8 cellular contexts compared by ENCODE assay signal in the genomic region with DNA sequence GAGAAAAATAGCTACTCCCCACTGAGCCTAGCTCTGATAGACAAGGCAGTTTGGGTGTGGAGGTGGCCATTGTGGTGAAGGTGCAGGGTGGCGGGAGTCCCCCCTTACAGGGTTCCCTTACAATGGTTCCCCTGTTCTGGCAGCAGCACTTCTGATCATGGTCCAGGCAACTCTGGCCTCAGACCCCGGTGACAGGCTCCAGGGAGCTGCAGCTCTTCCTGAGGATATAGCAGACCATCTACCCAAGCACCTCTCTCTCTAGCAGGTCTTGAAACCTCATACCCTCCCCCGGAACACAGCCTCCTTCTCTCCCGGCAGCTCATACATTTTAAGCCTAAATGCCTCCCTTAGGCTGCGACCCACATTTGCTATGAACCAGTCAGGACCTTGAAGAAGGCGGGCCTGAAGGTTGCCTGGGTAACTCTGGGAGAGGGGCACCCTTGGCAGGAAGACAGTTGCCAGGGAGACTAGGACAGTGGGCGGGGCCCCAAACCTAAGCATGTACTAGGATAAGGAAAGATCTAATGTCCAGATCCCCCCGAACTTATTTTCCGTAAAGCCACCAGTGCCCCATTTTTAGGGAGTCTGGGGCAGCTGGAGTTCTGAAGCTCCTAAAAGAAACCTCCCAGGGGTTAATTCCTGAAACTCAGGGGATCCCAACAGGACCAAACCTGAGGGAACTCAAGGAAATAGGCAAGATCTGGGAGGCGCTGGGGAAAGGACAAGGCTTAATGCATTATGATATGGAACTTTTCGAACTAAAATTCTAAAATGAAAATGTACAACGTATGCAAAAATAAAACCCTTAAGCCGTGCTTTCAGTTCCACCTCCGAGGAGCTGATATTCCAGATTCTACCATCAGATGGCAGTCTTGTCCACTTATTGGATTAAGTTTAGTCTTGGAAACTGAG. TPM values are rescaled to one million over a fixed set of nuclear protein-coding genes. Genes with fewer than 3 reads are reported as not detected.
A peak's percentile ranks its signal among the peaks of the same experiment; 100 is the strongest.
DNase-seq lines count a peak whose midpoint lies in the region; FAIRE-seq and TF ChIP-seq lines count a peak whose summit lies in the region.

No MANE protein-coding gene starts in this region.

- H3K9ac ChIP-seq in H9 (ENCODE audit: extremely low read depth, insufficient read length, low read length): no peak overlapping the region
- peak overlapping the region; percentile 63 for H3K9ac ChIP-seq in Loucy (ENCODE audit: low read depth, low read length, poor library complexity, severe bottlenecking)

- H3K23ac ChIP-seq in H9 (ENCODE audit: insufficient read length, low read depth, low read length): no peak overlapping the region

- no peak overlapping the region for H3K4ac ChIP-seq in H9 (ENCODE audit: low read depth, low read length)

- H4K20me1 ChIP-seq in H9 (ENCODE audit: control insufficient read depth, insufficient read depth, insufficient read length): peaks cover 2% of the 10 kb centered on the region
- H4K20me1 ChIP-seq in Loucy (ENCODE audit: insufficient read depth, low read length, poor library complexity, severe bottlenecking): no peaks in the 10 kb centered on the region

- H2AFZ ChIP-seq in H9 (ENCODE audit: low read length): no peak overlapping the region
- peak overlapping the region; percentile 83 for H2AFZ ChIP-seq in Loucy (ENCODE audit: low read length)

- H3K79me1 ChIP-seq in H9 (ENCODE audit: insufficient read depth, low read depth, low read length, poor library complexity, severe bottlenecking): no peaks in the 10 kb centered on the region

- H3K9me3 Mint-ChIP-seq in H9: no peaks in the 10 kb centered on the region
- no peaks in the 10 kb centered on the region for H3K9me3 Mint-ChIP-seq in activated naive CD4-positive, alpha-beta T cell treated with anti-CD3 and anti-CD28 coated beads for 36 hours

- H4K91ac ChIP-seq in H9 (ENCODE audit: insufficient read length, low read depth, low read length): no peak overlapping the region

- TF ChIP-seq CTCF in H9 (conservative IDR thresholded peaks at IDR 0.05) (peak; percentile 96), Loucy (conservative IDR thresholded peaks at IDR 0.05; ENCODE audit: low read length) (peak; percentile 95), thyroid gland (IDR thresholded peaks at IDR 0.05) (peak; percentile 81 to 98 (median 88))

- no peak overlapping the region for H2BK15ac ChIP-seq in H9 (ENCODE audit: low read depth, low read length)

- no CpG with 5 or more reads among the region's 14 CpGs for WGBS in H9 (ENCODE audit: extremely low coverage, insufficient read length, low lambda C conversion rate)
- 0 to 1% methylated on average over 9 to 14 of the region's 14 CpGs for WGBS in thyroid gland, 2 donors

- no peak overlapping the region for H2AK5ac ChIP-seq in H9 (ENCODE audit: insufficient read length, low read length)

- H3K23me2 ChIP-seq in H9 (ENCODE audit: insufficient read length, low read depth, low read length, poor library complexity, severe bottlenecking): peaks cover 13% of the 10 kb centered on the region

- H3K27me3 ChIP-seq in H9 (ENCODE audit: insufficient read depth, low read length) (no peaks in the 10 kb centered on the region), Loucy (ENCODE audit: insufficient read depth, low read length, poor library complexity, severe bottlenecking) (no peaks in the 10 kb centered on the region), thyroid gland (no peaks in the 10 kb centered on the region)

- FAIRE-seq in G401.6 (lab: Jason Lieb, UNC): peak; percentile 97

- H3K79me2 ChIP-seq in H9 (ENCODE audit: insufficient read depth, low read length) (no peaks in the 10 kb centered on the region), Loucy (ENCODE audit: insufficient read depth, low read length) (no peaks in the 10 kb centered on the region)

- no peak overlapping the region for H3K56ac ChIP-seq in H9 (ENCODE audit: insufficient read length, low read depth, low read length)

- CTCF ChIA-PET in activated naive CD4-positive, alpha-beta T cell treated with anti-CD3 and anti-CD28 coated beads for 36 hours (lab: Charles Lee): interaction anchor here (0.6 to 4.6 kb wide), 68 partner anchors 9 to 988 kb away, joined by 3 to 36 read pairs (median 4); a partner anchor contains a TSS

- intact Hi-C loops in activated naive CD4-positive, alpha-beta T cell treated with anti-CD3 and anti-CD28 coated beads for 36 hours (cut with micrococcal nuclease): loop anchor here (1.0 to 10.0 kb wide), 12 partner anchors 9 to 486 kb away; a partner anchor contains a TSS
- intact Hi-C loops in thyroid gland (cut with DNase I): loop anchor here (2.0 kb wide), 1 partner anchor 202 kb away; no protein-coding TSS in a partner anchor

- DNase-seq in H9: peak; percentile 97
- peak; percentile 58 for DNase-seq in SHP77 treated with DMSO at 0.1 percent for 48 hours (lab: John Stamatoyannopoulos, UW)
- DNase-seq in activated naive CD4-positive, alpha-beta T cell treated with anti-CD3 and anti-CD28 coated beads for 36 hours: peak; percentile 89
- peak; percentile 84 for DNase-seq in glomerular endothelial cell (ENCODE audit: extremely low read depth, low read depth, low spot score)
- peak in 54 of 56 donors; percentile 33 to 94 (median 78) for DNase-seq in nucleus accumbens (lab: John Stamatoyannopoulos, UW)
- DNase-seq in thyroid gland: peak; percentile 90 to 92

- H4K5ac ChIP-seq in H9 (ENCODE audit: insufficient read length, low read depth, low read length): no peak overlapping the region

- H3K4me1 ChIP-seq in H9 (ENCODE audit: insufficient read depth, low read length): peaks cover 2% of the 10 kb centered on the region; the same call in 1 of the 2 replicates
- peaks cover 26% of the 10 kb centered on the region for H3K4me1 ChIP-seq in Loucy (ENCODE audit: insufficient read depth, low read length, poor library complexity, severe bottlenecking)
- peaks cover 9 to 24% of the 10 kb centered on the region in 2 donors for H3K4me1 ChIP-seq in thyroid gland

- H3K27ac ChIP-seq in H9 (ENCODE audit: insufficient read length, low read depth, low read length) (no peak overlapping the region), thyroid gland (peak overlapping the region; percentile 69 to 82 (median 72))

- no peaks in the 10 kb centered on the region for H3F3A ChIP-seq in Loucy (ENCODE audit: low read depth)

- H2BK12ac ChIP-seq in H9 (ENCODE audit: insufficient read length, low read depth, low read length): no peak overlapping the region

- no peak overlapping the region for H2BK5ac ChIP-seq in H9 (ENCODE audit: insufficient read length, low read length)

- peaks cover 30 to 34% of the 10 kb centered on the region in 2 experiments for H3K4me1 Mint-ChIP-seq in H9
- H3K4me1 Mint-ChIP-seq in activated naive CD4-positive, alpha-beta T cell treated with anti-CD3 and anti-CD28 coated beads for 36 hours (ENCODE audit: low read depth): peaks cover 22% of the 10 kb centered on the region

- H3K18ac ChIP-seq in H9 (ENCODE audit: insufficient read length, low read depth, low read length): no peak overlapping the region

- H3K36me3 Mint-ChIP-seq in H9 (ENCODE audit: insufficient read depth in 1 of 3, low read depth in 3 of 3): no peaks in the 10 kb centered on the region
- no peaks in the 10 kb centered on the region for H3K36me3 Mint-ChIP-seq in activated naive CD4-positive, alpha-beta T cell treated with anti-CD3 and anti-CD28 coated beads for 36 hours (ENCODE audit: low read depth)

- H3K27ac Mint-ChIP-seq in H9: peak overlapping the region; percentile 56 to 95 (median 87); a peak in 6 of 7 replicates
- H3K27ac Mint-ChIP-seq in activated naive CD4-positive, alpha-beta T cell treated with anti-CD3 and anti-CD28 coated beads for 36 hours: peak overlapping the region; percentile 82

- H3K9me2 ChIP-seq in Loucy (replicated peaks; ENCODE audit: low read depth, low read length): no peaks in the 10 kb centered on the region

- peak overlapping the region; percentile 69 to 89 for H3K4me3 Mint-ChIP-seq in H9
- peak overlapping the region; percentile 75 for H3K4me3 Mint-ChIP-seq in activated naive CD4-positive, alpha-beta T cell treated with anti-CD3 and anti-CD28 coated beads for 36 hours

- H2BK20ac ChIP-seq in H9 (ENCODE audit: low read depth, low read length, poor library complexity, severe bottlenecking): no peak overlapping the region

- TF ChIP-seq POLR2A in thyroid gland (IDR thresholded peaks at IDR 0.05): peak in 1 of 2 donors; percentile 16

- peaks cover 8% of the 10 kb centered on the region for H3K27me3 Mint-ChIP-seq in H9 (ENCODE audit: low read depth)
- no peaks in the 10 kb centered on the region for H3K27me3 Mint-ChIP-seq in activated naive CD4-positive, alpha-beta T cell treated with anti-CD3 and anti-CD28 coated beads for 36 hours (ENCODE audit: low read depth)

- no peak overlapping the region for H4K8ac ChIP-seq in H9 (replicated peaks; ENCODE audit: insufficient read length, low read depth, low read length)

- peak overlapping the region; percentile 82 for H3K4me3 ChIP-seq in Loucy (ENCODE audit: low read length, poor library complexity, severe bottlenecking)
- H3K4me3 ChIP-seq in thyroid gland (replicated peaks in 1 of 3): peak overlapping the region in 2 of 3 donors; percentile 29 to 66

- no peaks in the 10 kb centered on the region for H3K9me3 ChIP-seq in H9 (ENCODE audit: control insufficient read depth, low read depth, low read length)
- H3K9me3 ChIP-seq in Loucy (ENCODE audit: insufficient read depth, low read depth, low read length): no peaks in the 10 kb centered on the region
- no peaks in the 10 kb centered on the region for H3K9me3 ChIP-seq in thyroid gland

- H3K14ac ChIP-seq in H9 (ENCODE audit: insufficient read depth, low read length): no peak overlapping the region

- no peak overlapping the region for H2BK120ac ChIP-seq in H9 (ENCODE audit: low read depth, low read length, poor library complexity, severe bottlenecking)

- no peak overlapping the region for H3T11ph ChIP-seq in H9 (ENCODE audit: low read length)

- H3K4me2 ChIP-seq in H9 (ENCODE audit: insufficient read depth, insufficient read length, low read length) (peak overlapping the region; percentile 93), Loucy (ENCODE audit: low read depth, low read length, poor library complexity, severe bottlenecking) (peak overlapping the region; percentile 96)

- no peaks in the 10 kb centered on the region for H3K36me3 ChIP-seq in Loucy (ENCODE audit: insufficient read depth, low read length)
- H3K36me3 ChIP-seq in thyroid gland: no peaks in the 10 kb centered on the region

RNA-seq across cellular contexts. Expression of a gene that starts 4.6 kb away (rescaled TPM):
- total RNA-seq in H9 (2021): 31.2 and 31.8 TPM in 2 replicates
- total RNA-seq in activated naive CD4-positive, alpha-beta T cell treated with anti-CD3 and anti-CD28 coated beads for 36 hours: 1 to 10 TPM; 4.2 TPM
- 6.1 and 12.5 TPM in 2 replicates for total RNA-seq in glomerular endothelial cell
- 1 to 10 TPM; 4.8 to 7.5 (median 6.7) TPM for total RNA-seq in thyroid gland

RNA-seq across cellular contexts. Expression of a gene that starts 9.6 kb away (rescaled TPM):
- total RNA-seq in H9 (2021): 581 and 589 TPM in 2 replicates
- 10 to 100 TPM; 62.3 to 73.6 TPM for total RNA-seq in activated naive CD4-positive, alpha-beta T cell treated with anti-CD3 and anti-CD28 coated beads for 36 hours
- total RNA-seq in glomerular endothelial cell: 1,119 and 1,154 TPM in 2 replicates
- total RNA-seq in thyroid gland: 1,000 to 10,000 TPM in 3 of 4 donors, 100 to 1,000 TPM in 1; 683 to 1,145 (median 1,122) TPM

RNA-seq across cellular contexts. Expression of a gene that starts 18.2 kb away (rescaled TPM):
- total RNA-seq in H9 (2021) (4.0 and 6.6 TPM in 2 replicates), glomerular endothelial cell (1.0 and 2.6 TPM in 2 replicates), thyroid gland (1 to 10 TPM in 3 of 4 donors, under 1 TPM in 1; 0.94 to 9.7 (median 6.8) TPM)
- total RNA-seq in activated naive CD4-positive, alpha-beta T cell treated with anti-CD3 and anti-CD28 coated beads for 36 hours: 1 to 10 TPM; 2.1 to 2.6 TPM

RNA-seq across cellular contexts. Expression of a gene that starts 22.5 kb away (rescaled TPM):
- total RNA-seq in H9 (2021) (104 and 108 TPM in 2 replicates), glomerular endothelial cell (112 and 126 TPM in 2 replicates), thyroid gland (100 to 1,000 TPM; 117 to 440 (median 246) TPM)
- total RNA-seq in activated naive CD4-positive, alpha-beta T cell treated with anti-CD3 and anti-CD28 coated beads for 36 hours: 100 to 1,000 TPM; 118 to 124 TPM

RNA-seq across cellular contexts. Expression of a gene that starts 30.7 kb away (rescaled TPM):
- 114 and 119 TPM in 2 replicates for total RNA-seq in H9 (2021)
- 1 to 10 TPM; 3.9 to 4.8 TPM for total RNA-seq in activated naive CD4-positive, alpha-beta T cell treated with anti-CD3 and anti-CD28 coated beads for 36 hours
- 0.18 and 0.82 TPM in 2 replicates for total RNA-seq in glomerular endothelial cell
- total RNA-seq in thyroid gland: 10 to 100 TPM in 2 of 4 donors, 1 to 10 TPM in 2; 7.9 to 16.9 (median 9.8) TPM
